In the genomic region with DNA sequence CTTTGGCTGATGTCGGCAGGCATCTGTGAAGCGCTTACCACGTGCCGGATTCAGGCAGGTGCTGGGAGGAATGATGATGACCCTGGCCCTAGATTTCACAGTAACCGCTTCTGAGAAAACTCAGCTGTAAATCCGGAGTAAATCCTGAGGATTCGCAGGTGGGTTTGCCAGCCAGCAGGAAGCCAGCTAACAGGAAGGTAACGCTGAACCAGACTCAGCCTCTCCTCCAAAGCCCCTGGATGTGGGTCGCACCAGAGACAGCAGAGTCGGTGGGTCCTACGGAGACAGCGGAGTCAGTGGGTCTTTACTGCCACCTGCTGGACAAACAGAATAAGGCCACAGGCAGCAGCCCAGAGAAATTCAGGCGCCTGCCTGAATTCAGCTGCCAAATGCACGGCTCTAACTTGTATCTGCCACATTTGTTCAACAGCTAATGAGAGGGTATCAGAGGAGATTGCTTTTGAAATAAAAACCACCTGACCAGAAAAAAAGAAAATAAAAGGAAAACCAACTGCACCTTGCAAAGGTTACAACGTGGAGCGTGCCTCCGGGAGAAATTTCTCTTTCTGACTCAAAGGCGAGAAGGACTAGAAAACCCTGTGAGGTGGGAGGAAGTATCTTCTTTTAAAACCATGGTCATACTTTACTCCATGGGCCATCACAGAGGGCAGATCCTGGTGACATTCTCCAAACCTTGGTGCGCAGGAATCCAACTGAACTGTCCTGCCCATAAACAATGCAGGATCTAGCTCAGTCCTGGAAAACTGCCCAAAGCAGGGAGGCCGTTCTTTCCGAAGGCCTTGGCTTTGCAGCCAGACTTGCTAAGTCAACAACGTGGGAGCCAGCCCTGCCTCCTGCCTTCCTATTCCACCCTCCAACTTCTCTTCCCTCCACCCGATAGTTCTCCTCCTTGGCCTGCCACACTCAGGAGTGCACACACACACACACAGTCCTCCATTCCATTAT, we compare ENCODE assay signal across 8 cellular contexts. TPM values are rescaled to one million over a fixed set of nuclear protein-coding genes. Genes with fewer than 3 reads are reported as not detected.
DNase-seq lines count a peak whose midpoint lies in the region; ATAC-seq, FAIRE-seq and TF ChIP-seq lines count a peak whose summit lies in the region.

No MANE protein-coding gene starts in this region.

- no peak for TF ChIP-seq EP300 in H1 (IDR thresholded peaks at IDR 0.05; ENCODE audit: borderline replicate concordance in 1 of 2, low read depth in 2 of 2, low read length in 2 of 2)

- 0 out of 2 replicates have a peak overlapping the region, but pooled peaks have one; percentile 55 for H2BK12ac ChIP-seq in H1 (ENCODE audit: low read depth, low read length)

- H3K79me1 ChIP-seq in H1 (ENCODE audit: low read depth, low read length), result no peaks in the 10 kb centered on the region

- no peak overlapping the region for H2BK15ac ChIP-seq in H1 (ENCODE audit: low read length)

- H2BK20ac ChIP-seq in H1 (ENCODE audit: low read length), result no peak overlapping the region

- no peak overlapping the region for H3K4me3 Mint-ChIP-seq in activated CD8-positive, alpha-beta T cell treated with anti-CD3 and anti-CD28 coated beads, Interleukin-2, amount 10 ng/mL, durations not matched to agents 7 days and 5 days

- peaks cover 16% of the 10 kb centered on the region for H3K27me3 Mint-ChIP-seq in activated CD8-positive, alpha-beta T cell treated with anti-CD3 and anti-CD28 coated beads, Interleukin-2, amount 10 ng/mL, durations not matched to agents 7 days and 5 days (ENCODE audit: low read depth)

- no peaks in the 10 kb centered on the region for H4K20me1 ChIP-seq in H1 (replicated peaks in 1 of 2; ENCODE audit: control insufficient read depth in 1 of 2, insufficient read depth in 2 of 2, low read length in 2 of 2)

- H3K9ac ChIP-seq in H1 (replicated peaks in 1 of 4; ENCODE audit: extremely low read depth in 1 of 4, low read depth in 3 of 4, low read length in 3 of 4), result no peak overlapping the region

- H3K23me2 ChIP-seq in H1 (ENCODE audit: low read depth, low read length), result no peaks in the 10 kb centered on the region; the same call in 1 of the 2 replicates

- no peak overlapping the region for H3K4me3 ChIP-seq in H1 (ENCODE audit: extremely low read depth in 1 of 4, insufficient read depth in 2 of 4, low read depth in 3 of 4, low read length in 4 of 4)

- no peak overlapping the region for H3K4ac ChIP-seq in H1 (replicated peaks; ENCODE audit: insufficient read length, low read depth, low read length)

- peak; percentile 90 for ATAC-seq in activated CD8-positive, alpha-beta T cell treated with anti-CD3 and anti-CD28 coated beads, Interleukin-2, amount 10 ng/mL, durations not matched to agents 7 days and 5 days
- no peak for ATAC-seq in HG03039 (IDR thresholded peaks at IDR 0.05; ENCODE audit: unreplicated experiment)

- no peaks in the 10 kb centered on the region for H3K36me3 Mint-ChIP-seq in activated CD8-positive, alpha-beta T cell treated with anti-CD3 and anti-CD28 coated beads, Interleukin-2, amount 10 ng/mL, durations not matched to agents 7 days and 5 days (ENCODE audit: low read depth)

- WGBS in H1 (ENCODE audit: extremely low coverage in 1 of 2, insufficient coverage in 1 of 2, insufficient read length in 1 of 2, insufficient replicate concordance in 2 of 2, low coverage in 1 of 2, low lambda C conversion rate in 2 of 2, missing lambda C conversion rate in 1 of 2), 2 experiments, result 50% methylated on average over 23 of the region's 23 CpGs; no CpG with 5 or more reads in 1 of the 2 experiments

- peak; percentile 83 to 93 (median 93) for TF ChIP-seq CTCF in H1 (IDR thresholded peaks at IDR 0.05; ENCODE audit: control extremely low read depth in 1 of 3, insufficient read depth in 1 of 3, low read depth in 1 of 3, low read length in 3 of 3)

- H3K4me1 Mint-ChIP-seq in activated CD8-positive, alpha-beta T cell treated with anti-CD3 and anti-CD28 coated beads, Interleukin-2, amount 10 ng/mL, durations not matched to agents 7 days and 5 days (ENCODE audit: low read depth), result no peaks in the 10 kb centered on the region

- H3K79me2 ChIP-seq in H1 (ENCODE audit: control insufficient read depth in 1 of 2, insufficient read depth in 2 of 2, low read length in 2 of 2), result no peaks in the 10 kb centered on the region

- H3K27ac Mint-ChIP-seq in activated CD8-positive, alpha-beta T cell treated with anti-CD3 and anti-CD28 coated beads, Interleukin-2, amount 10 ng/mL, durations not matched to agents 7 days and 5 days, result no peak overlapping the region

- FAIRE-seq in H1 (lab: Jason Lieb, UNC), result peak; percentile 88

- H2BK5ac ChIP-seq in H1 (ENCODE audit: low read depth, low read length), result no peak overlapping the region; the same call in 1 of the 2 replicates

- H2AFZ ChIP-seq in H1 (ENCODE audit: low read length), result peak overlapping the region; percentile 86; the same call in 1 of the 2 replicates

- peak overlapping the region in 1 of 2 experiments; percentile 41; a peak in 2 of 4 replicates for H3K4me2 ChIP-seq in H1 (ENCODE audit: insufficient read depth in 1 of 2, low read depth in 2 of 2, low read length in 2 of 2)

- H3K36me3 ChIP-seq in H1 (ENCODE audit: control insufficient read depth in 2 of 4, insufficient read depth in 4 of 4, low read length in 3 of 4), result no peaks in the 10 kb centered on the region

- H2AK5ac ChIP-seq in H1 (ENCODE audit: low read depth, low read length), result no peak overlapping the region

- no peak overlapping the region for H3K18ac ChIP-seq in H1 (ENCODE audit: extremely low read depth, low read length)

- no peak overlapping the region for H4K5ac ChIP-seq in H1 (ENCODE audit: insufficient read length, low read depth, low read length)

- TF ChIP-seq POLR2A in H1 (IDR thresholded peaks at IDR 0.05; ENCODE audit: control extremely low read depth in 1 of 2, low read depth in 2 of 2, low read length in 2 of 2), result no peak

- H3K27ac ChIP-seq in H1 (ENCODE audit: low read depth, low read length), result no peak overlapping the region

- POLR2A ChIA-PET in HEK293T (lab: Yijun Ruan, JAX) (interaction anchor here (1.1 kb wide), 1 partner anchor 281 kb away, joined by 4 read pairs; no protein-coding TSS in a partner anchor), H1 (lab: Charles Lee; ENCODE audit: partially characterized antibody) (interaction anchor here (0.9 to 1.9 kb wide), 2 partner anchors 278 to 313 kb away, joined by 3 to 4 read pairs; no protein-coding TSS in a partner anchor)
- POLR2A ChIA-PET in activated CD8-positive, alpha-beta T cell treated with anti-CD3 and anti-CD28 coated beads, Interleukin-2, amount 10 ng/mL, durations not matched to agents 7 days and 5 days (lab: Charles Lee), result no interaction called here

- H3K56ac ChIP-seq in H1 (replicated peaks; ENCODE audit: insufficient read length, low read depth, low read length), result no peak overlapping the region

- peak; percentile 87 for DNase-seq in Ammon's horn (ENCODE audit: low spot score)
- DNase-seq in HEK293T (ENCODE audit: extremely low spot score), result peak; percentile 75
- DNase-seq in NCI-H774 (lab: John Stamatoyannopoulos, UW), result peak; percentile 73
- DNase-seq in activated CD8-positive, alpha-beta T cell treated with anti-CD3 and anti-CD28 coated beads, Interleukin-2, amount 10 ng/mL, durations not matched to agents 7 days and 5 days, result peak; percentile 76
- DNase-seq in H1 (ENCODE audit: low read depth in 1 of 2, low spot score in 2 of 2), result peak; percentile 68 to 87
- DNase-seq in medulla oblongata (ENCODE audit: extremely low spot score), result peak; percentile 89
- DNase-seq in stimulated activated CD4-positive, alpha-beta T cell treated with anti-CD3 and anti-CD28 coated beads, TNF-alpha, amount 100 ng/mL, for 48 hours (ENCODE audit: low read depth in 3 of 3), result peak; percentile 41 to 54 (median 48)

- no peak overlapping the region for H4K8ac ChIP-seq in H1 (ENCODE audit: extremely low read depth, insufficient read depth, low read length)

- H3K27me3 ChIP-seq in H1 (replicated peaks in 1 of 4; ENCODE audit: control insufficient read depth in 3 of 4, extremely low read depth in 1 of 4, insufficient read depth in 3 of 4, low read length in 3 of 4), result peaks cover 0 to 4% (median 0%) of the 10 kb centered on the region in 4 experiments; a peak in 4 of 7 replicates

- TF ChIP-seq RAD21 in H1 (IDR thresholded peaks at IDR 0.05 in 1 of 2, conservative IDR thresholded peaks at IDR 0.05 in 1 of 2; ENCODE audit: low read depth in 2 of 2, low read length in 2 of 2), result peak; percentile 100

- no peaks in the 10 kb centered on the region; a peak in 1 of 7 replicates for H3K4me1 ChIP-seq in H1 (replicated peaks in 1 of 4; ENCODE audit: control insufficient read depth in 3 of 4, insufficient read depth in 4 of 4, low read length in 3 of 4)

- no peak overlapping the region for H3K23ac ChIP-seq in H1 (ENCODE audit: insufficient read length)

- CTCF ChIA-PET in HEK293T (lab: Yijun Ruan, JAX) (interaction anchor here (0.6 to 3.2 kb wide), 17 partner anchors 9 to 411 kb away, joined by 3 to 12 read pairs (median 4); no protein-coding TSS in a partner anchor), H1 (lab: Charles Lee; ENCODE audit: partially characterized antibody) (interaction anchor here (0.6 to 6.1 kb wide), 61 partner anchors 7 to 453 kb away, joined by 3 to 82 read pairs (median 4); no protein-coding TSS in a partner anchor)
- CTCF ChIA-PET in activated CD8-positive, alpha-beta T cell treated with anti-CD3 and anti-CD28 coated beads, Interleukin-2, amount 10 ng/mL, durations not matched to agents 7 days and 5 days (lab: Charles Lee), result interaction anchor here (0.6 to 3.7 kb wide), 48 partner anchors 9 to 1398 kb away, joined by 3 to 41 read pairs (median 4); a partner anchor contains a TSS

- H3K9me3 Mint-ChIP-seq in activated CD8-positive, alpha-beta T cell treated with anti-CD3 and anti-CD28 coated beads, Interleukin-2, amount 10 ng/mL, durations not matched to agents 7 days and 5 days (ENCODE audit: insufficient read depth), result no peaks in the 10 kb centered on the region

- no peaks in the 10 kb centered on the region for H3K9me3 ChIP-seq in H1 (ENCODE audit: insufficient read depth in 2 of 2, low read depth in 1 of 2, low read length in 1 of 2)

- no peak overlapping the region for H2BK120ac ChIP-seq in H1 (replicated peaks; ENCODE audit: low read depth, low read length)

- no peak overlapping the region for H3K14ac ChIP-seq in H1 (ENCODE audit: insufficient read length)

- H4K91ac ChIP-seq in H1 (replicated peaks; ENCODE audit: insufficient read length, low read length), result no peak overlapping the region

RNA-seq across cellular contexts. Expression of a gene that starts 16.3 kb away (rescaled TPM):
- total RNA-seq in activated CD8-positive, alpha-beta T cell treated with anti-CD3 and anti-CD28 coated beads, Interleukin-2, amount 10 ng/mL, durations not matched to agents 7 days and 5 days, result 10 to 100 TPM; 21.0 to 22.5 TPM
- 47.4 and 49.3 TPM in 2 replicates for total RNA-seq in H1 (2021; fragmentation: NEBNext Ultra II Directional; extraction: Animal tissue kit (Norgen Biotek cat#: 25700))
- 32.4 and 40.9 TPM in 2 replicates for polyA plus RNA-seq in H1 (2011; rRNA removed)
- 35.4 TPM for polyA plus RNA-seq in H1 (2011; cell fraction: cytosol; rRNA removed)
- 19.8 TPM for polyA plus RNA-seq in H1 (2011; cell fraction: nucleus; rRNA removed)
- polyA plus RNA-seq in H1 (2012, experiment 1 of 2), result 57.5 to 63.5 TPM (median 60.2 TPM) in 4 replicates
- 72.4 TPM for polyA plus RNA-seq in H1 (2012, experiment 2 of 2)
- 33.5 TPM for polyA plus RNA-seq in H1 (2013, experiment 1 of 2)
- polyA plus RNA-seq in H1 (2013, experiment 2 of 2), result 35.9 TPM
- polyA minus RNA-seq in H1 (2011; rRNA and poly(A)+ RNA removed), result 21.5 and 29.2 TPM in 2 replicates
- 19.2 TPM for polyA minus RNA-seq in H1 (2011; cell fraction: cytosol; rRNA and poly(A)+ RNA removed)
- polyA minus RNA-seq in H1 (2011; cell fraction: nucleus; rRNA and poly(A)+ RNA removed), result 10.9 TPM

RNA-seq across cellular contexts. Expression of a gene that starts 58.8 kb away (rescaled TPM):
- 10 to 100 TPM; 78.3 to 83.0 TPM for total RNA-seq in activated CD8-positive, alpha-beta T cell treated with anti-CD3 and anti-CD28 coated beads, Interleukin-2, amount 10 ng/mL, durations not matched to agents 7 days and 5 days
- total RNA-seq in H1 (2021; fragmentation: NEBNext Ultra II Directional; extraction: Animal tissue kit (Norgen Biotek cat#: 25700)), result 96.2 and 108 TPM in 2 replicates
- polyA plus RNA-seq in H1 (2011; rRNA removed), result 7.2 and 12.8 TPM in 2 replicates
- polyA plus RNA-seq in H1 (2011; cell fraction: cytosol; rRNA removed), result 22.9 TPM
- 7.2 TPM for polyA plus RNA-seq in H1 (2011; cell fraction: nucleus; rRNA removed)
- 69.7 to 110 TPM (median 79.8 TPM) in 4 replicates for polyA plus RNA-seq in H1 (2012, experiment 1 of 2)
- 18.6 TPM for polyA plus RNA-seq in H1 (2012, experiment 2 of 2)
- polyA plus RNA-seq in H1 (2013, experiment 1 of 2), result 63.6 TPM
- polyA plus RNA-seq in H1 (2013, experiment 2 of 2), result 61.4 TPM
- polyA minus RNA-seq in H1 (2011; rRNA and poly(A)+ RNA removed), result 12.7 and 15.9 TPM in 2 replicates
- 19.4 TPM for polyA minus RNA-seq in H1 (2011; cell fraction: cytosol; rRNA and poly(A)+ RNA removed)
- 14.0 TPM for polyA minus RNA-seq in H1 (2011; cell fraction: nucleus; rRNA and poly(A)+ RNA removed)
